Comparison of ENCODE assay signal across 9 cellular contexts in genomic region chr3:9168230-9168629, GRCh38.
DNase-seq lines count a peak whose midpoint lies in the region; ATAC-seq, FAIRE-seq and TF ChIP-seq lines count a peak whose summit lies in the region.
"Had no signal": no experiment of that assay in that cellular context is flagged by ENCODE, and none has a peak within 500 bp of the region (broad histone marks: within the 10 kb centered on the region; RNA-seq: fewer than 3 reads in every experiment).

No MANE protein-coding gene starts in this region.

- CTCF ChIA-PET in T-cell (lab: Charles Lee), result no interaction called here
- CTCF ChIA-PET in CD8-positive, alpha-beta T cell (lab: Charles Lee), result interaction anchor here (1.3 kb wide), 1 partner anchor 9 kb away, joined by 3 read pairs; no protein-coding TSS in a partner anchor

- peak in 5 of 34 experiments; percentile 0 to 20 (median 8) for DNase-seq in T-cell
- DNase-seq in iPS-NIHi7 (ENCODE audit: extremely low spot score), result peak; percentile 76
- no peak for DNase-seq in pancreas
- DNase-seq in tibial nerve (ENCODE audit: low spot score in 2 of 2), result no peak
- DNase-seq in NCI-H2107 treated with DMSO at 0.1 percent for 48 hours (lab: John Stamatoyannopoulos, UW; ENCODE audit: unreplicated experiment), result no peak
- DNase-seq in CD8-positive, alpha-beta T cell, result no peak

- peak overlapping the region in 1 of 3 donors; percentile 65 for H3K4me3 Mint-ChIP-seq in T-cell
- H3K4me3 Mint-ChIP-seq in CD8-positive, alpha-beta T cell, result no peak overlapping the region
- H3K4me3 Mint-ChIP-seq: nephron had no signal

- no peaks in the 10 kb centered on the region for H3K4me1 ChIP-seq in pancreas
- H3K4me1 ChIP-seq in tibial nerve, result peaks cover 0 to 8% (median 1%) of the 10 kb centered on the region in 4 donors
- H3K4me1 ChIP-seq in CD8-positive, alpha-beta T cell (ENCODE audit: insufficient read depth, low read length), result peaks cover 24% of the 10 kb centered on the region

- no peaks in the 10 kb centered on the region for H3K36me3 ChIP-seq in pancreas
- H3K36me3 ChIP-seq in tibial nerve, result no peaks in the 10 kb centered on the region
- H3K36me3 ChIP-seq in CD8-positive, alpha-beta T cell (ENCODE audit: insufficient read depth, low read length), result no peaks in the 10 kb centered on the region

- POLR2A ChIA-PET in T-cell (lab: Charles Lee), result no interaction called here
- POLR2A ChIA-PET in CD8-positive, alpha-beta T cell (lab: Charles Lee), result no interaction called here

- H3K27me3 Mint-ChIP-seq in T-cell, result no peaks in the 10 kb centered on the region
- H3K27me3 Mint-ChIP-seq in CD8-positive, alpha-beta T cell (ENCODE audit: low read depth), result no peaks in the 10 kb centered on the region

- TF ChIP-seq CTCF in pancreas (IDR thresholded peaks at IDR 0.05), result no peak
- no peak for TF ChIP-seq CTCF in tibial nerve (IDR thresholded peaks at IDR 0.05)
- no peak for TF ChIP-seq CTCF in CD8-positive, alpha-beta T cell (IDR thresholded peaks at IDR 0.05)

- peak; percentile 96 for ATAC-seq in GM18858 (IDR thresholded peaks at IDR 0.05; ENCODE audit: unreplicated experiment)
- peak; percentile 98 for ATAC-seq in HG02610 (IDR thresholded peaks at IDR 0.05; ENCODE audit: unreplicated experiment)
- peak; percentile 65 to 78 (median 72) for ATAC-seq in T-cell (replicated peaks in 1 of 4)
- no peak for ATAC-seq in pancreas
- no peak for ATAC-seq in CD8-positive, alpha-beta T cell

- peak overlapping the region in 1 of 2 donors; percentile 26 for H3K27ac Mint-ChIP-seq in T-cell
- no peak overlapping the region for H3K27ac Mint-ChIP-seq in CD8-positive, alpha-beta T cell

- H3K9me3 ChIP-seq in pancreas, result no peaks in the 10 kb centered on the region
- peaks cover 0 to 13% (median 0%) of the 10 kb centered on the region in 4 donors for H3K9me3 ChIP-seq in tibial nerve
- no peaks in the 10 kb centered on the region for H3K9me3 ChIP-seq in CD8-positive, alpha-beta T cell (ENCODE audit: low read length)

- WGBS in pancreas, 2 donors, result 74 to 76% methylated on average over 6 of the region's 6 CpGs
- 70 to 79% methylated on average over 6 of the region's 6 CpGs for WGBS in tibial nerve, 2 donors

- H3K4me3 ChIP-seq in pancreas, result no peak overlapping the region
- H3K4me3 ChIP-seq in tibial nerve, result no peak overlapping the region
- H3K4me3 ChIP-seq in CD8-positive, alpha-beta T cell (ENCODE audit: low read depth, low read length), result no peak overlapping the region

- FAIRE-seq in pancreas (lab: Jason Lieb, UNC), result no peak

- TF ChIP-seq EP300 in tibial nerve (IDR thresholded peaks at IDR 0.05), result no peak

- TF ChIP-seq POLR2A in tibial nerve (IDR thresholded peaks at IDR 0.05), result no peak

- peaks cover 43 to 48% (median 44%) of the 10 kb centered on the region in 3 donors for H3K4me1 Mint-ChIP-seq in T-cell
- H3K4me1 Mint-ChIP-seq in CD8-positive, alpha-beta T cell (ENCODE audit: low read depth), result peaks cover 35% of the 10 kb centered on the region

- H3K9me3 Mint-ChIP-seq in T-cell, result no peaks in the 10 kb centered on the region
- no peaks in the 10 kb centered on the region for H3K9me3 Mint-ChIP-seq in CD8-positive, alpha-beta T cell
- H3K9me3 Mint-ChIP-seq: nephron had no signal

- intact Hi-C loops in pancreas (cut with DNase I), result no loop called here
- intact Hi-C loops in CD8-positive, alpha-beta T cell (cut with DNase I, micrococcal nuclease), result no loop called here

- H3K27ac ChIP-seq in pancreas (no peak overlapping the region), tibial nerve (no peak overlapping the region)
- H3K27ac ChIP-seq in CD8-positive, alpha-beta T cell (ENCODE audit: low read depth, low read length), result no peak overlapping the region

- no peaks in the 10 kb centered on the region for H3K36me3 Mint-ChIP-seq in T-cell
- no peaks in the 10 kb centered on the region for H3K36me3 Mint-ChIP-seq in CD8-positive, alpha-beta T cell

- no peaks in the 10 kb centered on the region for H3K27me3 ChIP-seq in pancreas
- H3K27me3 ChIP-seq in tibial nerve, result no peaks in the 10 kb centered on the region
- no peaks in the 10 kb centered on the region for H3K27me3 ChIP-seq in CD8-positive, alpha-beta T cell (ENCODE audit: insufficient read depth, low read length)

Comparison
In these comparisons a context has a peak if more than half of its experiments do, and no peak if none do; other contexts are left out.
1. ATAC-seq: peak in GM18858 (single experiment), HG02610 (single experiment) and T-cell (4 of 4); none in pancreas (0 of 4) and CD8-positive, alpha-beta T cell (single experiment).